In the genomic region with DNA sequence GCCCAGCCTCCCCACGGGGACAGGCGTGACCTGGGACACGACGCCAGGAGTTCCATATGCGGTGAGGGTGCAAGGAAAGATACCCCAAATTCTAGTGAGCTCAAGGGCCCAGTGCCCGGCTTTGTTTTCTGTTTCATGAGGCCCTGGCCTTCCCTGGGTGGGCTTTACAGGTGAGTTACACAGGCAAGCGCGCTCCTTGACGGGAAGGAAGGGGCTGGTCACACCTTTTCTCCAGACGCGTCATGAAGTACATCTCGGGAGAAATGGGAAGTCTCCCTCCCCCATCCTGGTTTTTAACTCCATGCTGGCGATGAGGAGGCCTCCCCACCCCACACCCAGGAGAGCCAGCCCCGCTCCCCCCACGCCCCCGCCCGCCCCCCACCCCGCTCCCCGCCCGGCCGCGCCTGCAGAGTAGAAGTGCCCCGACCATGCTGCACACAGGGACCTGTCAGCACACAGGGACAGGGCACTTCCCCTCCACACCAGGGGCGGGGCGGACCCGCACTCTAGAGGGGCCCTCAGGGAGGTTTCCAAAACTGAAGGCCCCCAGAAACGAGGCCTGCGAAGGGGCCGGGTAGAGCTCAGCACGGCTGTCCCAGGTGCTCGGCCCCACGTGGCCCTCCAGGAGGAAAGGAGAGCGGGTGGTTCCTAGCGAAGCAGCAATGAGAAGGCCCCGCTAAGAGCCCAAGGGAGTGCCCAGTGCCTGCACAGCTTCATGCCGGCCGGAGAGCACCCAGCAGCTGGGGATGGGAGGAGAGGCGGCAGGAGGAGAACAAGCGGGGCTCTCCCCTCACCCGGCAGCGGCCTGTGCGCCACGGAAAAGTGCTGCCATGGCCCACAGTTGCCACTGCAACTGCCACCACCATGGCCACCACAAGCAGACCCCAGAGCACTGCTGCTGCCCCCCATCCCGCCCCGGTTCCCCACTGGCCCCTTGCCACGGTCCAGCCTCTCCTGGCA, we compare ENCODE assay signal across 1 cellular context.
TF ChIP-seq lines count a peak whose summit lies in the region.

No MANE protein-coding gene starts in this region.

TF ChIP-seq in H1, 55 proteins besides CTCF, POLR2A, EP300 and RAD21:
- TF ChIP-seq ATF3 (IDR thresholded peaks at IDR 0.05; ENCODE audit: insufficient read depth, low read depth, low read length) (no peak), CHD1 (IDR thresholded peaks at IDR 0.05; ENCODE audit: low read depth, low read length) (no peak), SIX5 (IDR thresholded peaks at IDR 0.05; ENCODE audit: low read depth, low read length) (no peak), SIRT6 (IDR thresholded peaks at IDR 0.05; ENCODE audit: low read length) (no peak), YY1 (IDR thresholded peaks at IDR 0.05; ENCODE audit: low read depth, low read length) (no peak), JUN (IDR thresholded peaks at IDR 0.05; ENCODE audit: low read depth, low read length) (no peak), EGR1 (IDR thresholded peaks at IDR 0.05; ENCODE audit: borderline replicate concordance, low read depth, low read length) (no peak), KDM5A (IDR thresholded peaks at IDR 0.05; ENCODE audit: low read length) (no peak), MAFK (IDR thresholded peaks at IDR 0.05; ENCODE audit: low read depth, low read length) (no peak), RBBP5 (IDR thresholded peaks at IDR 0.05; ENCODE audit: borderline replicate concordance, low read depth, low read length) (no peak), CBX5 (IDR thresholded peaks at IDR 0.05; ENCODE audit: low read depth, low read length) (no peak), JUND (IDR thresholded peaks at IDR 0.05; ENCODE audit: low read length) (no peak), ZNF274 (IDR thresholded peaks at IDR 0.05; ENCODE audit: borderline replicate concordance, extremely low read depth, low read length) (no peak), SP4 (IDR thresholded peaks at IDR 0.05; ENCODE audit: low read length) (no peak), CTBP2 (IDR thresholded peaks at IDR 0.05; ENCODE audit: borderline replicate concordance, insufficient read depth, insufficient read length, low read length) (no peak), SAP30 (IDR thresholded peaks at IDR 0.05; ENCODE audit: insufficient read depth, insufficient replicate concordance, low read length) (no peak), CHD7 (IDR thresholded peaks at IDR 0.05; ENCODE audit: insufficient replicate concordance, low read length) (no peak)
TF ChIP-seq in H1: peak in this region for 0.
